In genomic region chr16:54590836-54591235, GRCh38 we compare ENCODE assay signal across 27 cellular contexts.
"Had no signal": no experiment of that assay in that cellular context is flagged by ENCODE, and none has a peak within 500 bp of the region (broad histone marks: within the 10 kb centered on the region; RNA-seq: fewer than 3 reads in every experiment).

No MANE protein-coding gene starts in this region.

- H3K4me1 ChIP-seq: pancreas, prostate gland, tibial nerve, uterus had no signal

- ATAC-seq: natural killer cell; pancreas; right cardiac atrium; sciatic nerve; stimulated activated memory B cell treated with anti-CD40 and anti-IgM and Interleukin-4, amounts not matched to agents 10 μg/mL and 1 μg/mL and 100 μg/mL, for 72 hours; stimulated activated naive CD8-positive, alpha-beta T cell treated with anti-CD3 and anti-CD28 coated beads, Interleukin-15, amount 100 ng/mL, for 72 hours had no signal

- H3K27me3 ChIP-seq: pancreas, uterus had no signal

- H3K4me1 Mint-ChIP-seq: natural killer cell; stimulated activated memory B cell treated with anti-CD40 and anti-IgM and Interleukin-4, amounts not matched to agents 10 μg/mL and 1 μg/mL and 100 μg/mL, for 72 hours; stimulated activated naive CD8-positive, alpha-beta T cell treated with anti-CD3 and anti-CD28 coated beads, Interleukin-15, amount 100 ng/mL, for 72 hours had no signal

- H3K27ac Mint-ChIP-seq: mesothelial cell of epicardium; natural killer cell; nephron progenitor cell; stimulated activated memory B cell treated with anti-CD40 and anti-IgM and Interleukin-4, amounts not matched to agents 10 μg/mL and 1 μg/mL and 100 μg/mL, for 72 hours; stimulated activated naive CD8-positive, alpha-beta T cell treated with anti-CD3 and anti-CD28 coated beads, Interleukin-15, amount 100 ng/mL, for 72 hours; type B pancreatic cell had no signal

- H3K9me3 Mint-ChIP-seq: mesothelial cell of epicardium, nephron progenitor cell had no signal

- DNase-seq: hippocampal formation; islet precursor cell; left ventricle myocardium inferior; naive B cell; natural killer cell; nephron progenitor cell; nucleus accumbens; pancreas; posterior cingulate gyrus; retina; right cardiac atrium; stimulated activated CD4-positive, alpha-beta T cell treated with anti-CD3 and anti-CD28 coated beads, Interleukin-12 subunit alpha, Interleukin-12 subunit beta, amount 100 ng/mL, for 4 hours; stimulated activated CD4-positive, alpha-beta T cell treated with anti-CD3 and anti-CD28 coated beads, Interleukin-15, amount 100 ng/mL, for 24 hours; stimulated activated CD4-positive, alpha-beta T cell treated with anti-CD3 and anti-CD28 coated beads, Interleukin-2, amount 100 ng/mL, for 24 hours; stimulated activated CD4-positive, alpha-beta T cell treated with anti-CD3 and anti-CD28 coated beads, Interleukin-4, amount 100 ng/mL, for 1 hour; stimulated activated naive CD4-positive, alpha-beta T cell treated with Interleukin-2 at 50 U/mL for 16 hours; stimulated activated naive CD8-positive, alpha-beta T cell treated with anti-CD3 and anti-CD28 coated beads, Interleukin-15, amount 100 ng/mL, for 72 hours; substantia nigra; uterus had no signal

- H3K4me3 ChIP-seq: left ventricle myocardium inferior, lung, pancreas, prostate gland, skin epidermis, tibial nerve, uterus had no signal

- FAIRE-seq: pancreas had no signal

- H3K4me3 Mint-ChIP-seq: mesothelial cell of epicardium; naive B cell; natural killer cell; nephron progenitor cell; stimulated activated memory B cell treated with anti-CD40 and anti-IgM and Interleukin-4, amounts not matched to agents 10 μg/mL and 1 μg/mL and 100 μg/mL, for 72 hours; stimulated activated naive CD8-positive, alpha-beta T cell treated with anti-CD3 and anti-CD28 coated beads, Interleukin-15, amount 100 ng/mL, for 72 hours; type B pancreatic cell had no signal

- H3K36me3 ChIP-seq: left ventricle myocardium inferior, pancreas, prostate gland, tibial nerve, uterus had no signal

- H3K9me3 ChIP-seq: left ventricle myocardium inferior, pancreas, prostate gland, tibial nerve, uterus had no signal

- H3K27ac ChIP-seq: left ventricle myocardium inferior, pancreas, prostate gland, skin epidermis, tibial nerve, uterus had no signal

- H3K36me3 Mint-ChIP-seq: mesothelial cell of epicardium; natural killer cell; stimulated activated memory B cell treated with anti-CD40 and anti-IgM and Interleukin-4, amounts not matched to agents 10 μg/mL and 1 μg/mL and 100 μg/mL, for 72 hours; type B pancreatic cell had no signal
